9 cellular contexts compared by ENCODE assay signal in the genomic region with DNA sequence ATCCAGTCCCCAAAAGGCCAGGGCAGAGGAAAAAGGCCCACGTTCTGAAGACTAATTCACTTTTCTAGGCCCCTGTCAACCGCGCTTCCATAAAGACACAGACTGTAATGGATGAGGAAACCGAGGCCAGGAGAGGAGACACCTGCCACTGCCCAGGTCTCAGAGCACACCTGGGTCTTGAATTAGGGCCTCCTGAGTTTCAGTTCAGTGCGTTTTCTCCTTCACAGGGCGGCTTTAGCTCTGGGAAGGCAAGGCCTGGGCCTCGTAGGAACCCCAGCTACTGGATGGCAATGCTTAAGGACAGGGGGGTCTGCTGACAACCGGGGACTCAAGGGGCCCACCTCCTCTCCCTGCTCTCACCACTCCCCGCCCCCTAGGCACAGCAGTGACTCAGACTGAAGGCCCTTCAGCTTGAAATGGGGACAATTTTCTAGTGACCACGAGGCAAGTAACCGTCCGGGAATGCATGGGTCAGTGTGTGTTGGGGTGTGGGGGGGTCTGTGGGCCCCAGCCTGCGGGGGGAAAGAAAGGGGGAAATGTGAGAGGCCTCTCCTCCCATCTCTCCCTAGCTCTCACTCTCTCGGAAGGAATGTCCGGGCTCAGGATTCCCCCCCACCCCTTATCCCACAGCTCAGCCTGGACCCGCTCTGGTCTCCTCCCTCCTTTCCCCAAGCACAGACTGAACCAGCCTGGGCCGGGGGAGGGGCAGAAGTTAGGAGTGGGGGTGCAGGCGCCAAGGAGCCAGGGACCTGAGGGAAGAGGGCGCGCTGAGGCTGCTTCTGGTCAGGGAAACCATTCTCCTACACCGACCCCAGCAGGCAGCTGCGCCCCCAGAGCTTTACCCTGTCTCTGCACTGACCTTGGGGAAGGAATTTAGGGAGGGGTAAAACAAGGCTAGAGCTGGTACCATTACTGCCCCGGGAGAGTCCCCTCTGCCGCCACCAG. TPM values are rescaled to one million over a fixed set of nuclear protein-coding genes. Genes with fewer than 3 reads are reported as not detected.
DNase-seq lines count a peak whose midpoint lies in the region; ATAC-seq, FAIRE-seq and TF ChIP-seq lines count a peak whose summit lies in the region.
"Had no signal": no experiment of that assay in that cellular context is flagged by ENCODE, and none has a peak within 500 bp of the region (broad histone marks: within the 10 kb centered on the region; RNA-seq: fewer than 3 reads in every experiment).

No MANE protein-coding gene starts in this region.

- in situ Hi-C loops in transverse colon (cut with MboI; ENCODE audit: low pct_ligation_motif_present in 1 of 4, low pct_unique_long_range_greater_than_20kb in 1 of 4, low sequenced_read_pairs in 3 of 4) = no loop called here

- FAIRE-seq in keratinocyte (lab: Jason Lieb, UNC) = no peak
- FAIRE-seq: colon had no signal

- WGBS in transverse colon (ENCODE audit: low coverage in 1 of 2), 2 donors = 58 to 100% methylated on average over 1 to 24 of the region's 24 CpGs

- no peak for TF ChIP-seq EP300 in transverse colon (IDR thresholded peaks at IDR 0.05; ENCODE audit: low read depth)

- H3K4me1 ChIP-seq in keratinocyte (ENCODE audit: control insufficient read depth, extremely low read depth, insufficient read depth, low read length) (peaks cover 19% of the 10 kb centered on the region), transverse colon (peaks cover 11 to 59% (median 46%) of the 10 kb centered on the region in 4 donors)

- dilution Hi-C loops in keratinocyte (cut with MboI; ENCODE audit: extremely low pct_ligation_motif_present, low sequenced_read_pairs) = no loop called here

- intact Hi-C loops in transverse colon (cut with DNase I; ENCODE audit: low total_unique reads) = no loop called here

- H3K4me3 ChIP-seq in keratinocyte (ENCODE audit: control insufficient read depth in 2 of 3, extremely low read depth in 1 of 3, insufficient read depth in 2 of 3, low read depth in 1 of 3, low read length in 3 of 3) (peak overlapping the region; percentile 31 to 74 (median 40)), transverse colon (peak overlapping the region in 3 of 4 donors; percentile 31 to 55 (median 43))

- peaks cover 12% of the 10 kb centered on the region for H3K27me3 Mint-ChIP-seq in activated T-cell treated with anti-CD3 and anti-CD28 coated beads, Interleukin-2, amount 50 U/mL, for 4 hours (ENCODE audit: low read depth)

- H3K27me3 ChIP-seq in keratinocyte (ENCODE audit: control insufficient read depth, extremely low read depth, insufficient read depth, low read length) (peaks cover 3% of the 10 kb centered on the region), transverse colon (no peaks in the 10 kb centered on the region)

- DNase-seq in activated T-cell treated with anti-CD3 and anti-CD28 coated beads, Interleukin-2, amount 50 U/mL, for 4 hours = no peak
- no peak for DNase-seq in activated T-cell treated with anti-CD3 and anti-CD28 coated beads, Interleukin-2, amount 50 U/mL, for 48 hours
- DNase-seq in amniotic stem cell (lab: John Stamatoyannopoulos, UW) (peak; percentile 93), keratinocyte (ENCODE audit: low read depth, low spot score) (no peak), transverse colon (no peak), putamen (ENCODE audit: low spot score) (no peak), NK-92 (lab: John Stamatoyannopoulos, UW; ENCODE audit: unreplicated experiment) (no peak)

- H3K36me3 Mint-ChIP-seq in activated T-cell treated with anti-CD3 and anti-CD28 coated beads, Interleukin-2, amount 50 U/mL, for 4 hours (ENCODE audit: insufficient read depth) = no peaks in the 10 kb centered on the region

- H3K9ac ChIP-seq in keratinocyte (ENCODE audit: control insufficient read depth, extremely low read depth, insufficient read depth, low read length) = no peak overlapping the region

- no peaks in the 10 kb centered on the region for H3K9me1 ChIP-seq in keratinocyte (ENCODE audit: control insufficient read depth, extremely low read depth, insufficient read depth, low read length)

- TF ChIP-seq CTCF in keratinocyte (optimal IDR thresholded peaks at IDR 0.05 in 1 of 3, IDR thresholded peaks at IDR 0.05 in 1 of 3, conservative IDR thresholded peaks at IDR 0.05 in 1 of 3; ENCODE audit: extremely low read depth in 1 of 3, insufficient read depth in 2 of 3, low read length in 3 of 3) = no peak
- TF ChIP-seq CTCF in transverse colon (IDR thresholded peaks at IDR 0.05) = peak in 1 of 5 experiments; percentile 10

- H4K20me1 ChIP-seq in keratinocyte (ENCODE audit: control insufficient read depth, extremely low read depth, insufficient read depth, low read length) = no peaks in the 10 kb centered on the region

- H3K36me3 ChIP-seq in keratinocyte (ENCODE audit: control insufficient read depth in 2 of 2, extremely low read depth in 1 of 2, insufficient read depth in 2 of 2, low read length in 2 of 2) (no peaks in the 10 kb centered on the region), transverse colon (no peaks in the 10 kb centered on the region)

- H3K4me2 ChIP-seq in keratinocyte (ENCODE audit: control insufficient read depth, extremely low read depth, insufficient read depth, low read depth, low read length) = peak overlapping the region; percentile 82

- H3K79me2 ChIP-seq in keratinocyte (ENCODE audit: control insufficient read depth, insufficient read depth, low read length) = no peaks in the 10 kb centered on the region

- H3K9me3 ChIP-seq in keratinocyte (ENCODE audit: control insufficient read depth, low read depth, low read length) (no peaks in the 10 kb centered on the region), transverse colon (no peaks in the 10 kb centered on the region)

- H3K4me3 Mint-ChIP-seq in activated T-cell treated with anti-CD3 and anti-CD28 coated beads, Interleukin-2, amount 50 U/mL, for 4 hours = peak overlapping the region; percentile 66

- no peaks in the 10 kb centered on the region for H3K9me3 Mint-ChIP-seq in activated T-cell treated with anti-CD3 and anti-CD28 coated beads, Interleukin-2, amount 50 U/mL, for 4 hours

- no peak overlapping the region for H3K27ac ChIP-seq in keratinocyte (ENCODE audit: control insufficient read depth, insufficient read depth, low read length)
- peak overlapping the region; percentile 55 to 74 (median 60) for H3K27ac ChIP-seq in transverse colon

- no peak for TF ChIP-seq POLR2A in transverse colon (IDR thresholded peaks at IDR 0.05)

- peaks cover 8% of the 10 kb centered on the region for H3K4me1 Mint-ChIP-seq in activated T-cell treated with anti-CD3 and anti-CD28 coated beads, Interleukin-2, amount 50 U/mL, for 4 hours (ENCODE audit: low read depth)

- peak; percentile 15 to 19 for ATAC-seq in activated T-cell treated with anti-CD3 and anti-CD28 coated beads, Interleukin-2, amount 50 U/mL, for 4 hours
- ATAC-seq in HG03175 (IDR thresholded peaks at IDR 0.05; ENCODE audit: unreplicated experiment) = no peak

- no peak overlapping the region for H2AFZ ChIP-seq in keratinocyte (ENCODE audit: control insufficient read depth, low read length)

RNA-seq across cellular contexts. Expression of a gene that starts 17.2 kb away (rescaled TPM):
- total RNA-seq in activated T-cell treated with anti-CD3 and anti-CD28 coated beads, Interleukin-2, amount 50 U/mL, for 4 hours = under 1 TPM; 0.20 to 0.27 (median 0.26) TPM
- 0.06 to 0.19 TPM in 2 of 3 replicates, not detected in the other for polyA plus RNA-seq in keratinocyte
- 0.65 TPM for polyA plus RNA-seq in keratinocyte (2011; ENCODE audit: low read depth)
- polyA plus RNA-seq in keratinocyte (2011; cell fraction: cytosol; rRNA removed) = 0.06 and 0.18 TPM in 2 replicates
- 0.31 TPM in 2 replicates for polyA plus RNA-seq in keratinocyte (2011; cell fraction: nucleus; rRNA removed)
- 0.18 and 0.23 TPM in 2 replicates for polyA plus RNA-seq in keratinocyte (2012; ENCODE audit: low replicate concordance)
- polyA minus RNA-seq in keratinocyte = 3.4 TPM in 1 of 3 replicates, not detected in the others
- 1.9 TPM for polyA minus RNA-seq in keratinocyte (2011; cell fraction: cytosol; rRNA and poly(A)+ RNA removed)
- polyA minus RNA-seq in keratinocyte (2011; cell fraction: nucleus; rRNA and poly(A)+ RNA removed) = 0.70 TPM in 1 of 2 replicates, not detected in the other
- total RNA-seq in transverse colon = 10 to 100 TPM; 35.8 to 50.7 (median 41.6) TPM

RNA-seq across cellular contexts. Expression of a gene that starts 52.6 kb away (rescaled TPM):
- 100 to 1,000 TPM; 112 to 122 (median 118) TPM for total RNA-seq in activated T-cell treated with anti-CD3 and anti-CD28 coated beads, Interleukin-2, amount 50 U/mL, for 4 hours
- 23.3 to 43.9 TPM (median 39.1 TPM) in 3 replicates for polyA plus RNA-seq in keratinocyte
- 31.5 TPM for polyA plus RNA-seq in keratinocyte (2011; ENCODE audit: low read depth)
- polyA plus RNA-seq in keratinocyte (2011; cell fraction: cytosol; rRNA removed) = 22.4 and 46.3 TPM in 2 replicates
- 69.8 and 91.7 TPM in 2 replicates for polyA plus RNA-seq in keratinocyte (2011; cell fraction: nucleus; rRNA removed)
- polyA plus RNA-seq in keratinocyte (2012; ENCODE audit: low replicate concordance) = 25.8 and 54.2 TPM in 2 replicates
- polyA minus RNA-seq in keratinocyte = 40.2 to 144 TPM (median 43.0 TPM) in 3 replicates
- polyA minus RNA-seq in keratinocyte (2011; cell fraction: cytosol; rRNA and poly(A)+ RNA removed) = 107 TPM
- 46.5 and 51.3 TPM in 2 replicates for polyA minus RNA-seq in keratinocyte (2011; cell fraction: nucleus; rRNA and poly(A)+ RNA removed)
- total RNA-seq in transverse colon = 100 to 1,000 TPM in 1 of 4 donors, 10 to 100 TPM in 3; 56.4 to 105 (median 67.7) TPM

Comparison
In these comparisons a context has a peak if more than half of its experiments do, and no peak if none do; other contexts are left out.
1. RNA of a gene that starts 17.2 kb away (total RNA-seq): 35.8 to 50.7 TPM in transverse colon; 0.20 to 0.27 TPM in activated T-cell treated with anti-CD3 and anti-CD28 coated beads, Interleukin-2, amount 50 U/mL, for 4 hours; every median in the first group is over 10 times any median in the second.